In the genomic region with DNA sequence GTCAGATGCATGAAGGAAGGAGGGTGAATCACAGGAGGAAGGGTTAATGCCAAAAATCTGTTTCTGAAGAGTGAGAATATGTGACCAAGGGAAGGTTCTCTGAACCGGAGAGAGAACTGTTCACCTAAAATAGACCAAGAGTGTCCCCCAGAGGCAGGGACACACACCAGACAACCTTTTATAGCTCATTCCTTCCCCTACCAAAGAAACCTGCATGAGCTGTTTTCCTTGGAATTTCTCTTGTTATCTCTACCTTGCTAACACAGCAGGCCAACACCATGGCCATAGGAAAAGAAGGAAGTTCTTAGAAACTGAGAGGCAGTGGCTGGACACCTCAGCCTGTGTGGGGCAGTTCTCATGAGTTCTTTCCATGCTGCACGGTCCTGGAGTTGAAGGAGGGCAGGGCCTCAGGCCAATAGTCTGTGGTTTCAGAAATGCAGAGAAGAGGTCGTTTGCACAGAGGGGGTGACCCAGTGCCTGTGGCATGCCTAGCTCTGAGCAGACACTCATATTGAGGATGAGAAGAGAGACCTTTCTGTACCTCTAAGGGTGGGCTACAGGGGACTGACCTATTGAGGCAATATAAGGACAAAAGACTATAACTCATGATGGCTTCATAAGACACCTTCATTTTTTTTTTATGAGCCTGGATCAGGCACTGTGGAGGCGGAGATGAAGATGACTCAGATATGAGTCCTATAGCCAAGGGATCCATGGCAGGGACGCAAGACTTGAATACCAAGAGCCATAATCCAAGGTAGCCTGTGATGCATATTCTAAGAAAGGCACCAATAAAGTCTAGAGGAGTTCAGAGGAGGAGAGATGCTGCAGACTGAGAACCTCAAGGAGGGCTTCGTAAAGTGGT, we compare ENCODE assay signal across 13 cellular contexts. TPM values are rescaled to one million over a fixed set of nuclear protein-coding genes. Genes with fewer than 3 reads are reported as not detected.
DNase-seq lines count a peak whose midpoint lies in the region; ATAC-seq and TF ChIP-seq lines count a peak whose summit lies in the region.
"Had no signal": no experiment of that assay in that cellular context is flagged by ENCODE, and none has a peak within 500 bp of the region (broad histone marks: within the 10 kb centered on the region; RNA-seq: fewer than 3 reads in every experiment).

No MANE protein-coding gene starts in this region.

- H3K9me2 ChIP-seq in SK-N-SH: no peaks in the 10 kb centered on the region

- TF ChIP-seq EP300 in SK-N-SH (IDR thresholded peaks at IDR 0.05; ENCODE audit: borderline replicate concordance in 1 of 2, low read depth in 1 of 2, low read length in 1 of 2): no peak
- no peak for TF ChIP-seq EP300 in gastroesophageal sphincter (IDR thresholded peaks at IDR 0.05)

- 68% methylated on average over 5 of the region's 6 CpGs for WGBS in SK-N-SH (ENCODE audit: low lambda C conversion rate)
- WGBS in gastroesophageal sphincter (ENCODE audit: low coverage in 1 of 2), 2 donors: 67 to 79% methylated on average over 4 to 6 of the region's 6 CpGs

- H3K79me2 ChIP-seq in SK-N-SH (ENCODE audit: insufficient read depth): no peaks in the 10 kb centered on the region

- POLR2A ChIA-PET in SK-N-SH (lab: Yijun Ruan, JAX): no interaction called here

- peak; percentile 15; the same call in 1 of the 2 replicates for TF ChIP-seq CTCF in SK-N-SH (IDR thresholded peaks at IDR 0.05)
- TF ChIP-seq CTCF in fibroblast of mammary gland (conservative IDR thresholded peaks at IDR 0.05; ENCODE audit: control insufficient read depth, insufficient read depth, low read depth, low read length): peak; percentile 23
- TF ChIP-seq CTCF in gastroesophageal sphincter (IDR thresholded peaks at IDR 0.05): no peak

- H4K20me1 ChIP-seq in SK-N-SH (ENCODE audit: insufficient read depth): no peaks in the 10 kb centered on the region

- no peak overlapping the region for H3K9ac ChIP-seq in SK-N-SH

- H3K4me3 ChIP-seq in SK-N-SH (ENCODE audit: low read depth in 2 of 2, low read length in 1 of 2): no peak overlapping the region
- no peak overlapping the region for H3K4me3 ChIP-seq in fibroblast of mammary gland (ENCODE audit: control insufficient read depth, low read depth, low read length)
- H3K4me3 ChIP-seq in gastroesophageal sphincter: no peak overlapping the region

- H3F3A ChIP-seq in SK-N-SH (replicated peaks; ENCODE audit: insufficient read depth): peaks cover 2% of the 10 kb centered on the region

- H3K4me1 ChIP-seq in SK-N-SH (ENCODE audit: control insufficient read depth in 1 of 2, insufficient read depth in 2 of 2, low read depth in 1 of 2, low read length in 1 of 2): no peaks in the 10 kb centered on the region
- H3K4me1 ChIP-seq in gastroesophageal sphincter: no peaks in the 10 kb centered on the region

- H2AFZ ChIP-seq in SK-N-SH (ENCODE audit: low read depth): no peak overlapping the region

- H3K4me2 ChIP-seq in SK-N-SH: peak overlapping the region; percentile 15; the same call in 1 of the 2 replicates

- H3K27ac ChIP-seq in SK-N-SH (ENCODE audit: low read depth in 2 of 2, low read length in 1 of 2) (no peak overlapping the region), gastroesophageal sphincter (no peak overlapping the region)
- H3K27ac ChIP-seq: C4-2B had no signal

- peak; percentile 55 for DNase-seq in A172 (ENCODE audit: low spot score)
- DNase-seq in GM04504 (ENCODE audit: low read depth): peak; percentile 36
- DNase-seq in SK-N-SH: no peak
- DNase-seq in fibroblast of mammary gland (ENCODE audit: low read depth): peak; percentile 86
- no peak for DNase-seq in SHP77 treated with DMSO at 0.1 percent for 48 hours (lab: John Stamatoyannopoulos, UW)
- DNase-seq in NCI-H526 treated with DMSO at 0.1 percent for 48 hours (lab: John Stamatoyannopoulos, UW): no peak
- DNase-seq: NCI-H1092; NCI-H526; stimulated activated CD4-positive, alpha-beta T cell treated with anti-CD3 and anti-CD28 coated beads, Interleukin-1b, Interleukin-23, amount 100 ng/mL, for 48 hours; SW 1271 had no signal

- H3K27me3 ChIP-seq in SK-N-SH (ENCODE audit: insufficient read depth) (no peaks in the 10 kb centered on the region), gastroesophageal sphincter (peaks cover 17% of the 10 kb centered on the region)

- TF ChIP-seq POLR2A in gastroesophageal sphincter (IDR thresholded peaks at IDR 0.05): no peak

- no peaks in the 10 kb centered on the region for H3K36me3 ChIP-seq in SK-N-SH (replicated peaks in 1 of 2; ENCODE audit: control insufficient read depth in 1 of 2, insufficient read depth in 2 of 2, low read length in 1 of 2)
- H3K36me3 ChIP-seq in gastroesophageal sphincter: no peaks in the 10 kb centered on the region

- CTCF ChIA-PET in SK-N-SH (lab: Yijun Ruan, JAX): interaction anchor here (1.3 to 1.7 kb wide), 2 partner anchors 24 to 131 kb away, joined by 3 read pairs; no protein-coding TSS in a partner anchor

- no peaks in the 10 kb centered on the region for H3K9me3 ChIP-seq in SK-N-SH
- peaks cover 0 to 24% (median 0%) of the 10 kb centered on the region in 3 donors for H3K9me3 ChIP-seq in gastroesophageal sphincter

- ATAC-seq in GM21717 (IDR thresholded peaks at IDR 0.05; ENCODE audit: unreplicated experiment) (no peak), gastroesophageal sphincter (no peak)

- peak; percentile 16; the same call in 1 of the 2 replicates for TF ChIP-seq RAD21 in SK-N-SH (IDR thresholded peaks at IDR 0.05; ENCODE audit: low read length)

TF ChIP-seq in SK-N-SH, 30 proteins besides CTCF, POLR2A, EP300 and RAD21:
- peak; percentile 19; the same call in 1 of the 2 replicates for TF ChIP-seq FOSL2 (IDR thresholded peaks at IDR 0.05; ENCODE audit: borderline replicate concordance, low read depth)
- TF ChIP-seq, protein P1, sequence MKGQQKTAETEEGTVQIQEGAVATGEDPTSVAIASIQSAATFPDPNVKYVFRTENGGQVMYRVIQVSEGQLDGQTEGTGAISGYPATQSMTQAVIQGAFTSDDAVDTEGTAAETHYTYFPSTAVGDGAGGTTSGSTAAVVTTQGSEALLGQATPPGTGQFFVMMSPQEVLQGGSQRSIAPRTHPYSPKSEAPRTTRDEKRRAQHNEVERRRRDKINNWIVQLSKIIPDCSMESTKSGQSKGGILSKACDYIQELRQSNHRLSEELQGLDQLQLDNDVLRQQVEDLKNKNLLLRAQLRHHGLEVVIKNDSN (IDR thresholded peaks at IDR 0.05; ENCODE audit: borderline replicate concordance, low read depth): no peak

RNA-seq across cellular contexts. Expression of a gene that starts 39.4 kb away (rescaled TPM):
- 20.7 and 26.0 TPM in 2 replicates for total RNA-seq in A172 (2014; rRNA removed; shearing (Covaris generic))
- 0.08 and 0.18 TPM in 2 replicates for polyA plus RNA-seq in SK-N-SH (2012; rRNA removed)
- 0.03 and 0.04 TPM in 2 replicates for polyA plus RNA-seq in SK-N-SH (2012; cell fraction: cytosol; rRNA removed)
- 0.46 and 0.90 TPM in 2 replicates for polyA plus RNA-seq in SK-N-SH (2012; cell fraction: nucleus; rRNA removed)
- not detected for total RNA-seq in gastroesophageal sphincter

RNA-seq across cellular contexts. Expression of a gene that starts 53.3 kb away (rescaled TPM):
- not detected in 2 replicates for total RNA-seq in A172 (2014; rRNA removed; shearing (Covaris generic))
- polyA plus RNA-seq in SK-N-SH (2012; rRNA removed): not detected in 2 replicates
- not detected in 2 replicates for polyA plus RNA-seq in SK-N-SH (2012; cell fraction: cytosol; rRNA removed)
- polyA plus RNA-seq in SK-N-SH (2012; cell fraction: nucleus; rRNA removed): not detected in 2 replicates
- total RNA-seq in gastroesophageal sphincter: 10 to 100 TPM in 1 of 4 donors, 1 to 10 TPM in 2, under 1 TPM in 1; 0.27 to 12.8 (median 4.0) TPM

Comparison
In these comparisons a context has a peak if more than half of its experiments do, and no peak if none do; other contexts are left out.
1. DNase-seq: peak in A172 (single experiment), GM04504 (single experiment) and fibroblast of mammary gland (single experiment); none in SK-N-SH (single experiment), SHP77 treated with DMSO at 0.1 percent for 48 hours (single experiment) and NCI-H526 treated with DMSO at 0.1 percent for 48 hours (single experiment).
2. CTCF ChIP-seq: peak in SK-N-SH (single experiment) and fibroblast of mammary gland (single experiment); none in gastroesophageal sphincter (0 of 4).
3. RNA of a gene that starts 39.4 kb away (total RNA-seq): 20.7 to 26.0 TPM in A172; not detected in gastroesophageal sphincter; every median in the first group is over 10 times any median in the second.